Comparison of ENCODE assay signal across 24 cellular contexts in genomic region chr1:247370786-247371732, GRCh38. TPM values are rescaled to one million over a fixed set of nuclear protein-coding genes. Genes with fewer than 3 reads are reported as not detected.
DNase-seq lines count a peak whose midpoint lies in the region; TF ChIP-seq lines count a peak whose summit lies in the region.
"Had no signal": no experiment of that assay in that cellular context is flagged by ENCODE, and none has a peak within 500 bp of the region (broad histone marks: within the 10 kb centered on the region; RNA-seq: fewer than 3 reads in every experiment).

No MANE protein-coding gene starts in this region.

- peak overlapping the region; percentile 17 for H3K27ac Mint-ChIP-seq in endodermal cell
- H3K27ac Mint-ChIP-seq: activated naive CD8-positive, alpha-beta T cell; naive B cell; T-helper 17 cell had no signal

- intact Hi-C loops in testis (cut with DNase I; ENCODE audit: low total_unique reads): no loop called here

- peaks cover 5% of the 10 kb centered on the region for H3K9me3 ChIP-seq in endodermal cell (ENCODE audit: control insufficient read depth, low read length)
- no peaks in the 10 kb centered on the region for H3K9me3 ChIP-seq in testis
- H3K9me3 ChIP-seq: heart right ventricle had no signal

- no peak overlapping the region for H3K4me3 Mint-ChIP-seq in endodermal cell
- H3K4me3 Mint-ChIP-seq: activated naive CD8-positive, alpha-beta T cell; T-helper 17 cell had no signal

- no peak for TF ChIP-seq POLR2A in testis (IDR thresholded peaks at IDR 0.05)

- H3K4me1 ChIP-seq in endodermal cell (ENCODE audit: control insufficient read depth, insufficient read depth, low read length): no peaks in the 10 kb centered on the region
- H3K4me1 ChIP-seq in testis: no peaks in the 10 kb centered on the region
- H3K4me1 ChIP-seq: parathyroid adenoma had no signal

- H3K27me3 ChIP-seq in endodermal cell (ENCODE audit: control insufficient read depth, insufficient read depth, low read length, poor library complexity, severe bottlenecking): no peaks in the 10 kb centered on the region
- H3K27me3 ChIP-seq in testis: no peaks in the 10 kb centered on the region

- DNase-seq in ELF-1 (ENCODE audit: low read depth, low spot score) (peak; percentile 78), RPMI7951 (ENCODE audit: low read depth) (peak; percentile 19), endodermal cell (no peak), occipital lobe (lab: John Stamatoyannopoulos, UW) (peak; percentile 26), testis (no peak), NAMALWA (ENCODE audit: low spot score) (no peak), LoVo (ENCODE audit: low spot score) (no peak)
- no peak for DNase-seq in activated effector memory CD4-positive, alpha-beta T cell treated with anti-CD3 and anti-CD28 coated beads, Interleukin-2, amount 50 U/mL, for 16 hours
- DNase-seq: C1 segment of cervical spinal cord; cortex of kidney; heart right ventricle; KBM-7; naive B cell; NCI-H1105; NCI-H524 treated with DMSO at 0.1 percent for 48 hours; SIG-M5; stimulated activated CD4-positive, alpha-beta T cell treated with anti-CD3 and anti-CD28 coated beads, Interleukin-1b, Interleukin-23, amount 100 ng/mL, for 48 hours; stomach; T-helper 17 cell; WERI-Rb-1 had no signal

- TF ChIP-seq CTCF in endodermal cell (conservative IDR thresholded peaks at IDR 0.05) (no peak), testis (IDR thresholded peaks at IDR 0.05) (no peak)

- H3K36me3 Mint-ChIP-seq in endodermal cell (ENCODE audit: low read depth): peaks cover 3% of the 10 kb centered on the region
- H3K36me3 Mint-ChIP-seq: activated naive CD8-positive, alpha-beta T cell had no signal

- peaks cover 21% of the 10 kb centered on the region for H3K9me3 Mint-ChIP-seq in endodermal cell

- no peak overlapping the region for H3K9ac ChIP-seq in endodermal cell (ENCODE audit: extremely low read depth, low read length, poor library complexity, severe bottlenecking)
- H3K9ac ChIP-seq: parathyroid adenoma had no signal

- H3K27ac ChIP-seq in endodermal cell (ENCODE audit: low read depth, low read length): no peak overlapping the region
- no peak overlapping the region for H3K27ac ChIP-seq in testis
- H3K27ac ChIP-seq: heart right ventricle, parathyroid adenoma, stomach, WERI-Rb-1 had no signal

- H3K4me1 Mint-ChIP-seq in endodermal cell: peaks cover 13% of the 10 kb centered on the region

- H3K4me3 ChIP-seq in endodermal cell (ENCODE audit: low read length) (no peak overlapping the region), testis (no peak overlapping the region)
- H3K4me3 ChIP-seq: GM12878, heart right ventricle, stomach had no signal

- H3K36me3 ChIP-seq in endodermal cell (ENCODE audit: control insufficient read depth, insufficient read depth, low read length) (no peaks in the 10 kb centered on the region), testis (ENCODE audit: low read depth, missing control alignments) (no peaks in the 10 kb centered on the region)
- H3K36me3 ChIP-seq: heart right ventricle, stomach, WERI-Rb-1 had no signal

- 80 to 83% methylated on average over 9 to 16 of the region's 16 CpGs for WGBS in endodermal cell (ENCODE audit: insufficient coverage in 1 of 2, insufficient read length in 1 of 2), 2 experiments
- WGBS in testis, 2 donors: 61 to 70% methylated on average over 16 of the region's 16 CpGs

- H3K27me3 Mint-ChIP-seq in endodermal cell (ENCODE audit: insufficient read depth): peaks cover 12% of the 10 kb centered on the region

RNA-seq across cellular contexts. Expression of gene ZNF496, which starts 39.4 kb away (rescaled TPM):
- 12.6 and 12.9 TPM in 2 replicates for total RNA-seq in RPMI7951 (2014; rRNA removed; shearing (Covaris generic))
- total RNA-seq in endodermal cell: 10 to 100 TPM; 63.5 to 65.6 TPM
- polyA plus RNA-seq in endodermal cell (2013, experiment 1 of 2): 45.9 TPM
- 37.8 TPM for polyA plus RNA-seq in endodermal cell (2013, experiment 2 of 2)
- total RNA-seq in occipital lobe: 18.6 TPM
- total RNA-seq in testis: 10 to 100 TPM; 61.6 to 71.1 TPM
- 45.0 TPM for polyA plus RNA-seq in testis (ENCODE audit: insufficient read depth, low read depth, low replicate concordance)

RNA-seq across cellular contexts. Expression of gene NLRP3, which starts 44.9 kb away (rescaled TPM):
- 2.1 and 3.1 TPM in 2 replicates for total RNA-seq in RPMI7951 (2014; rRNA removed; shearing (Covaris generic))
- total RNA-seq in endodermal cell (under 1 TPM in 1 of 2 donors, not detected in 1; 0.09 TPM), occipital lobe (1.4 TPM), testis (1 to 10 TPM in 1 of 2 donors, under 1 TPM in 1; 0.31 to 1.4 TPM)
- 0.14 TPM for polyA plus RNA-seq in endodermal cell (2013, experiment 1 of 2)
- 0.21 TPM for polyA plus RNA-seq in endodermal cell (2013, experiment 2 of 2)
- 0.92 TPM for polyA plus RNA-seq in testis (ENCODE audit: insufficient read depth, low read depth, low replicate concordance)
- total RNA-seq: A673 had no signal

Comparison
In these comparisons a context has a peak if more than half of its experiments do, and no peak if none do; other contexts are left out.
1. DNase-seq: peak in ELF-1 (single experiment), RPMI7951 (single experiment) and occipital lobe (single experiment); none in endodermal cell (single experiment), testis (single experiment), NAMALWA (single experiment), LoVo (single experiment) and activated effector memory CD4-positive, alpha-beta T cell treated with anti-CD3 and anti-CD28 coated beads, Interleukin-2, amount 50 U/mL, for 16 hours (single experiment).